ENCODE assay signal across 27 cellular contexts in the genomic region with DNA sequence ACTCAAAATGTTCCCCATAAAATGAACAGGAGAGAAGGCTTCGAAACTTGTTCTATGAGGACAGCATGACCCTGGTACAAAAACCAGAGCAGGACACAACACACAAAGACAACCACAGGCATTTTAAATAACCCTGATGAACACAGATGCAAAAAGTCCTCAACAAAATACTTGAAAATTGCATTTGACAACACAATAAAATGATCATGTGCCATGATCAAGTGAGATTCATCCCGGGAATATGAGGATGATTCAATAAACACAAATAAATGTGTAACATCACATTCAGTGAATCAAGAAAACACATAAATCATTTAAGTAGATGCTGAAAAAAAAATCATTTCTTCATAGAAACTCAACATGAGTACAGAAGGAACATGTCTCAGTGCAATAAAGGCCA.
"Had no signal": no experiment of that assay in that cellular context is flagged by ENCODE, and none has a peak within 500 bp of the region (broad histone marks: within the 10 kb centered on the region; RNA-seq: fewer than 3 reads in every experiment).

No MANE protein-coding gene starts in this region.

- FAIRE-seq: colon, endothelial cell of umbilical vein, frontal cortex had no signal

- H3K4me1 ChIP-seq: colonic mucosa, esophagus muscularis mucosa, esophagus squamous epithelium, foreskin keratinocyte, gastrocnemius medialis, gastroesophageal sphincter, heart left ventricle, heart right ventricle had no signal

- H3K9me3 ChIP-seq: colonic mucosa, esophagus muscularis mucosa, esophagus squamous epithelium, gastrocnemius medialis, gastroesophageal sphincter, heart left ventricle, heart right ventricle had no signal

- H3K27me3 ChIP-seq: colonic mucosa, esophagus squamous epithelium, foreskin keratinocyte, gastrocnemius medialis had no signal

- H3K27ac ChIP-seq: colonic mucosa, coronary artery, dorsolateral prefrontal cortex, epithelial cell of prostate, esophagus muscularis mucosa, esophagus squamous epithelium, foreskin keratinocyte, gastrocnemius medialis, gastroesophageal sphincter, heart left ventricle, heart right ventricle had no signal

- ATAC-seq: effector memory CD8-positive, alpha-beta T cell; esophagus mucosa; foreskin keratinocyte; gastrocnemius medialis; gastroesophageal sphincter; heart left ventricle; heart right ventricle had no signal

- H3K4me3 ChIP-seq: colonic mucosa, coronary artery, dorsolateral prefrontal cortex, esophagus muscularis mucosa, esophagus squamous epithelium, gastrocnemius medialis, gastroesophageal sphincter, heart left ventricle, heart right ventricle had no signal

- H3K36me3 ChIP-seq: colonic mucosa, esophagus muscularis mucosa, esophagus squamous epithelium, gastrocnemius medialis, gastroesophageal sphincter, heart left ventricle, heart right ventricle had no signal

- DNase-seq: colonic mucosa; cortex of kidney; dermis blood vessel endothelial cell; dorsolateral prefrontal cortex; effector CD4-positive, alpha-beta T cell; effector CD8-positive, alpha-beta T cell; effector memory CD4-positive, alpha-beta T cell; effector memory CD8-positive, alpha-beta T cell; endodermal cell; erythroblast; esophagus squamous epithelium; foreskin fibroblast; foreskin keratinocyte; foreskin melanocyte; gastrocnemius medialis; glutamatergic neuron; head of caudate nucleus; heart left ventricle; heart right ventricle had no signal
